ENCODE assay signal across 27 cellular contexts in genomic region chr20:34322267-34323105, GRCh38. TPM values are rescaled to one million over a fixed set of nuclear protein-coding genes. Genes with fewer than 3 reads are reported as not detected.
DNase-seq lines count a peak whose midpoint lies in the region; ATAC-seq, FAIRE-seq and TF ChIP-seq lines count a peak whose summit lies in the region.
"Had no signal": no experiment of that assay in that cellular context is flagged by ENCODE, and none has a peak within 500 bp of the region (broad histone marks: within the 10 kb centered on the region; RNA-seq: fewer than 3 reads in every experiment).

No MANE protein-coding gene starts in this region.

- no peak for ATAC-seq in HG03378 (IDR thresholded peaks at IDR 0.05; ENCODE audit: unreplicated experiment)
- ATAC-seq: activated T-cell treated with anti-CD3 and anti-CD28 coated beads, Interleukin-2, amount 50 U/mL, for 72 hours had no signal

- TF ChIP-seq CTCF in nephron (IDR thresholded peaks at IDR 0.05; ENCODE audit: unreplicated experiment in 3 of 3) = no peak
- TF ChIP-seq CTCF in tibial artery (IDR thresholded peaks at IDR 0.05) = no peak

- intact Hi-C loops in activated CD4-positive, alpha-beta T cell treated with anti-CD3 and anti-CD28 coated beads, Interleukin-2, amount 10 ng/mL, durations not matched to agents 24 days and 14 days (cut with micrococcal nuclease) = no loop called here
- intact Hi-C loops in tibial artery (cut with DNase I; ENCODE audit: low total_unique reads) = no loop called here

- H3K9me3 Mint-ChIP-seq in nephron = no peaks in the 10 kb centered on the region
- H3K9me3 Mint-ChIP-seq in activated CD4-positive, alpha-beta T cell treated with anti-CD3 and anti-CD28 coated beads, Interleukin-2, amount 10 ng/mL, durations not matched to agents 24 days and 14 days = no peaks in the 10 kb centered on the region
- H3K9me3 Mint-ChIP-seq: activated T-cell treated with anti-CD3 and anti-CD28 coated beads, Interleukin-2, amount 50 U/mL, for 72 hours; CD4-positive, alpha-beta memory T cell; stimulated activated naive CD8-positive, alpha-beta T cell treated with anti-CD3 and anti-CD28 coated beads, Interleukin-15, Interleukin-2, amounts not matched to agents 100 ng/mL and 50 ng/mL, for 24 hours; T-helper 1 cell treated with Interleukin-12 subunit alpha and Interleukin-12 subunit beta and Interleukin-4 antibody, amounts not matched to agents 30 μg/mL and 1 μg/mL, for 36 hours had no signal

- peak overlapping the region in 2 of 3 experiments; percentile 20 to 32 for H3K27ac Mint-ChIP-seq in nephron
- no peak overlapping the region for H3K27ac Mint-ChIP-seq in activated CD4-positive, alpha-beta T cell treated with anti-CD3 and anti-CD28 coated beads, Interleukin-2, amount 10 ng/mL, durations not matched to agents 24 days and 14 days
- H3K27ac Mint-ChIP-seq: activated T-cell treated with anti-CD3 and anti-CD28 coated beads, Interleukin-2, amount 50 U/mL, for 72 hours; B cell; CD4-positive, alpha-beta memory T cell; immature natural killer cell; stimulated activated naive CD8-positive, alpha-beta T cell treated with anti-CD3 and anti-CD28 coated beads, Interleukin-15, Interleukin-2, amounts not matched to agents 100 ng/mL and 50 ng/mL, for 24 hours; T-helper 1 cell treated with Interleukin-12 subunit alpha and Interleukin-12 subunit beta and Interleukin-4 antibody, amounts not matched to agents 30 μg/mL and 1 μg/mL, for 36 hours had no signal

- no peaks in the 10 kb centered on the region for H3K4me1 ChIP-seq in tibial artery
- H3K4me1 ChIP-seq: ascending aorta, uterus had no signal

- DNase-seq in GM12891 (ENCODE audit: insufficient read length, low spot score) (no peak), NCI-H1105 treated with DMSO at 0.1 percent for 48 hours (lab: John Stamatoyannopoulos, UW) (peak; percentile 88), RPMI8226 (peak; percentile 26), tibial artery (no peak)
- DNase-seq in activated CD4-positive, alpha-beta T cell treated with anti-CD3 and anti-CD28 coated beads, Interleukin-2, amount 10 ng/mL, durations not matched to agents 24 days and 14 days = no peak
- DNase-seq: ACHN; activated CD4-positive, CD25-positive, alpha-beta regulatory T cell; activated T-cell treated with anti-CD3 and anti-CD28 coated beads, Interleukin-2, amount 50 U/mL, for 72 hours; CD4-positive, alpha-beta memory T cell; DMS153; hypothalamus; immature natural killer cell; NCI-H2029 treated with DMSO at 0.1 percent for 48 hours; NCI-H345; SK-N-SH; spleen; stimulated activated CD4-positive, alpha-beta T cell treated with anti-CD3 and anti-CD28 coated beads, Interleukin-2, amount 100 ng/mL, for 24 hours; stimulated activated CD8-positive, alpha-beta memory T cell treated with anti-CD3 and anti-CD28 coated beads, Interleukin-4, amount 100 ng/mL, for 48 hours; uterus had no signal

- no peak overlapping the region for H3K4me3 ChIP-seq in tibial artery
- H3K4me3 ChIP-seq: ascending aorta, spleen, thoracic aorta, uterus had no signal

- no peaks in the 10 kb centered on the region for H3K9me3 ChIP-seq in tibial artery
- H3K9me3 ChIP-seq: ascending aorta, SK-N-SH, spleen, thoracic aorta, uterus had no signal

- peak; percentile 35 for FAIRE-seq in GM12891 (lab: Jason Lieb, UNC)
- FAIRE-seq: G401.6 had no signal

- H3K36me3 Mint-ChIP-seq in nephron (ENCODE audit: low read depth) = no peaks in the 10 kb centered on the region
- no peaks in the 10 kb centered on the region for H3K36me3 Mint-ChIP-seq in activated CD4-positive, alpha-beta T cell treated with anti-CD3 and anti-CD28 coated beads, Interleukin-2, amount 10 ng/mL, durations not matched to agents 24 days and 14 days (ENCODE audit: low read depth)
- H3K36me3 Mint-ChIP-seq: CD4-positive, alpha-beta memory T cell; immature natural killer cell had no signal

- H3K27ac ChIP-seq in tibial artery = no peak overlapping the region
- H3K27ac ChIP-seq: ascending aorta, spleen, thoracic aorta, uterus had no signal

- no peaks in the 10 kb centered on the region for H3K27me3 Mint-ChIP-seq in nephron (ENCODE audit: low read depth)
- peaks cover 31% of the 10 kb centered on the region for H3K27me3 Mint-ChIP-seq in activated CD4-positive, alpha-beta T cell treated with anti-CD3 and anti-CD28 coated beads, Interleukin-2, amount 10 ng/mL, durations not matched to agents 24 days and 14 days

- peaks cover 0 to 18% of the 10 kb centered on the region in 2 donors for H3K27me3 ChIP-seq in tibial artery
- H3K27me3 ChIP-seq: ascending aorta, spleen, uterus had no signal

- H3K4me1 Mint-ChIP-seq in nephron = peaks cover 28% of the 10 kb centered on the region
- no peaks in the 10 kb centered on the region for H3K4me1 Mint-ChIP-seq in activated CD4-positive, alpha-beta T cell treated with anti-CD3 and anti-CD28 coated beads, Interleukin-2, amount 10 ng/mL, durations not matched to agents 24 days and 14 days
- H3K4me1 Mint-ChIP-seq: B cell had no signal

- TF ChIP-seq POLR2A in GM12891 (IDR thresholded peaks at IDR 0.05; ENCODE audit: low read depth, low read length) = no peak

- no peak overlapping the region for H3K4me3 Mint-ChIP-seq in nephron
- no peak overlapping the region for H3K4me3 Mint-ChIP-seq in activated CD4-positive, alpha-beta T cell treated with anti-CD3 and anti-CD28 coated beads, Interleukin-2, amount 10 ng/mL, durations not matched to agents 24 days and 14 days
- H3K4me3 Mint-ChIP-seq: activated T-cell treated with anti-CD3 and anti-CD28 coated beads, Interleukin-2, amount 50 U/mL, for 72 hours; B cell; CD4-positive, alpha-beta memory T cell; immature natural killer cell; stimulated activated naive CD8-positive, alpha-beta T cell treated with anti-CD3 and anti-CD28 coated beads, Interleukin-15, Interleukin-2, amounts not matched to agents 100 ng/mL and 50 ng/mL, for 24 hours; T-helper 1 cell treated with Interleukin-12 subunit alpha and Interleukin-12 subunit beta and Interleukin-4 antibody, amounts not matched to agents 30 μg/mL and 1 μg/mL, for 36 hours had no signal

- H3K36me3 ChIP-seq in tibial artery = no peaks in the 10 kb centered on the region
- H3K36me3 ChIP-seq: ascending aorta, spleen, thoracic aorta, uterus had no signal

TF ChIP-seq in GM12891, 5 proteins besides CTCF, POLR2A, EP300 and RAD21:
- TF ChIP-seq PAX5 (IDR thresholded peaks at IDR 0.05; ENCODE audit: insufficient read depth, low read length, severe bottlenecking) (no peak), TAF1 (IDR thresholded peaks at IDR 0.05; ENCODE audit: low read depth, low read length) (no peak), POLR2AphosphoS5 (IDR thresholded peaks at IDR 0.05; ENCODE audit: low read depth, low read length) (no peak)
TF ChIP-seq in GM12891: peak in this region for 0.

RNA-seq across cellular contexts. Expression of gene AHCY, which starts 19.3 kb away (rescaled TPM):
- polyA plus RNA-seq in GM12891 (2012; ENCODE audit: low read depth, missing spikeins) = 125 TPM
- total RNA-seq in activated CD4-positive, alpha-beta T cell treated with anti-CD3 and anti-CD28 coated beads, Interleukin-2, amount 10 ng/mL, durations not matched to agents 24 days and 14 days = 153 and 154 TPM in 2 replicates

RNA-seq across cellular contexts. Expression of gene ITCH, which starts 40.6 kb away (rescaled TPM):
- polyA plus RNA-seq in GM12891 (2012; ENCODE audit: low read depth, missing spikeins) = 9.5 TPM
- total RNA-seq in activated CD4-positive, alpha-beta T cell treated with anti-CD3 and anti-CD28 coated beads, Interleukin-2, amount 10 ng/mL, durations not matched to agents 24 days and 14 days = 55.6 and 55.7 TPM in 2 replicates

Comparison
In these comparisons a context has a peak if more than half of its experiments do, and no peak if none do; other contexts are left out.
1. DNase-seq: peak in NCI-H1105 treated with DMSO at 0.1 percent for 48 hours (single experiment) and RPMI8226 (single experiment); none in GM12891 (single experiment), activated CD4-positive, alpha-beta T cell treated with anti-CD3 and anti-CD28 coated beads, Interleukin-2, amount 10 ng/mL, durations not matched to agents 24 days and 14 days (single experiment) and tibial artery (0 of 2).